ENCODE assay signal across 9 cellular contexts in genomic region chr15:78077860-78078187, GRCh38. TPM values are rescaled to one million over a fixed set of nuclear protein-coding genes. Genes with fewer than 3 reads are reported as not detected.
DNase-seq lines count a peak whose midpoint lies in the region; ATAC-seq, FAIRE-seq and TF ChIP-seq lines count a peak whose summit lies in the region.
"Had no signal": no experiment of that assay in that cellular context is flagged by ENCODE, and none has a peak within 500 bp of the region (broad histone marks: within the 10 kb centered on the region; RNA-seq: fewer than 3 reads in every experiment).

No MANE protein-coding gene starts in this region.

- peaks cover 41% of the 10 kb centered on the region for H3K4me1 Mint-ChIP-seq in CD8-positive, alpha-beta T cell (ENCODE audit: low read depth)

- peak; percentile 19 for ATAC-seq in CD8-positive, alpha-beta T cell
- no peak for ATAC-seq in HG03457 (IDR thresholded peaks at IDR 0.05; ENCODE audit: unreplicated experiment)

- peaks cover 11% of the 10 kb centered on the region for H3K36me3 Mint-ChIP-seq in CD8-positive, alpha-beta T cell

- TF ChIP-seq CTCF in CD8-positive, alpha-beta T cell (IDR thresholded peaks at IDR 0.05): no peak
- TF ChIP-seq CTCF in brain microvascular endothelial cell (IDR thresholded peaks at IDR 0.05; ENCODE audit: low read depth, low read length, missing control alignments): no peak

- FAIRE-seq in urothelium cell line (lab: Jason Lieb, UNC): no peak

- H3K4me3 ChIP-seq in CD8-positive, alpha-beta T cell (ENCODE audit: low read depth, low read length): peak overlapping the region; percentile 83
- peak overlapping the region; percentile 89 for H3K4me3 ChIP-seq in brain microvascular endothelial cell (ENCODE audit: low read depth, low read length)
- peak overlapping the region; percentile 80 for H3K4me3 ChIP-seq in mononuclear cell (ENCODE audit: low read length)

- H3K4me1 ChIP-seq in CD8-positive, alpha-beta T cell (ENCODE audit: insufficient read depth, low read length): peaks cover 29% of the 10 kb centered on the region
- H3K4me1 ChIP-seq in mononuclear cell (ENCODE audit: insufficient read depth, low read length): peaks cover 49% of the 10 kb centered on the region

- H3K36me3 ChIP-seq in CD8-positive, alpha-beta T cell (ENCODE audit: insufficient read depth, low read length): no peaks in the 10 kb centered on the region
- H3K36me3 ChIP-seq in brain microvascular endothelial cell (replicated peaks): no peaks in the 10 kb centered on the region

- H3K9me3 Mint-ChIP-seq in CD8-positive, alpha-beta T cell: no peaks in the 10 kb centered on the region

- H3K27ac ChIP-seq in CD8-positive, alpha-beta T cell (ENCODE audit: low read depth, low read length): peak overlapping the region; percentile 40
- H3K27ac ChIP-seq in brain microvascular endothelial cell: no peak overlapping the region

- CTCF ChIA-PET in CD8-positive, alpha-beta T cell (lab: Charles Lee): interaction anchor here (0.8 to 2.8 kb wide), 6 partner anchors 14 to 43 kb away, joined by 3 to 14 read pairs (median 3); no protein-coding TSS in a partner anchor

- POLR2A ChIA-PET in CD8-positive, alpha-beta T cell (lab: Charles Lee): interaction anchor here (1.2 to 1.5 kb wide), 3 partner anchors 16 to 43 kb away, joined by 4 to 5 read pairs (median 5); no protein-coding TSS in a partner anchor

- peak overlapping the region; percentile 94 for H3K27ac Mint-ChIP-seq in CD8-positive, alpha-beta T cell

- intact Hi-C loops in CD8-positive, alpha-beta T cell (cut with DNase I, micrococcal nuclease): loop anchor here (1.0 to 2.0 kb wide), 5 partner anchors 27 to 71 kb away; partner anchors contain the start of gene IDH3A (in 2 of the 2)

- H3K4me3 Mint-ChIP-seq in CD8-positive, alpha-beta T cell: peak overlapping the region; percentile 88

- H3K9me3 ChIP-seq in CD8-positive, alpha-beta T cell (ENCODE audit: low read length): no peaks in the 10 kb centered on the region
- no peaks in the 10 kb centered on the region for H3K9me3 ChIP-seq in mononuclear cell (ENCODE audit: low read depth, low read length)

- DNase-seq in CD8-positive, alpha-beta T cell: no peak
- DNase-seq in HT-29 (ENCODE audit: low spot score): peak; percentile 25
- DNase-seq in brain microvascular endothelial cell: no peak
- DNase-seq in stimulated activated CD4-positive, alpha-beta T cell treated with anti-CD3 and anti-CD28 coated beads, Interleukin-2, amount 100 ng/mL, for 24 hours: no peak
- no peak for DNase-seq in Ammon's horn (ENCODE audit: low spot score)
- no peak for DNase-seq in urothelium cell line (ENCODE audit: low spot score)

- in situ Hi-C loops in brain microvascular endothelial cell (cut with HindIII; ENCODE audit: low pct_ligation_motif_present, low sequenced_read_pairs): no loop called here

- H3K27me3 ChIP-seq in CD8-positive, alpha-beta T cell (ENCODE audit: insufficient read depth, low read length): no peaks in the 10 kb centered on the region
- H3K27me3 ChIP-seq in brain microvascular endothelial cell (replicated peaks) (no peaks in the 10 kb centered on the region), mononuclear cell (ENCODE audit: insufficient read depth, low read length) (no peaks in the 10 kb centered on the region)

- H3K27me3 Mint-ChIP-seq in CD8-positive, alpha-beta T cell (ENCODE audit: low read depth): no peaks in the 10 kb centered on the region

RNA-seq across cellular contexts. Expression of gene TBC1D2B, which starts 0.3 kb away (rescaled TPM):
- 100 to 1,000 TPM in 1 of 2 experiments, 10 to 100 TPM in 1; 88.7 to 101 TPM for total RNA-seq in CD8-positive, alpha-beta T cell
- total RNA-seq in HT-29 (2014; rRNA removed; shearing (Covaris generic)): 20.4 and 25.1 TPM in 2 replicates
- 38.1 TPM for total RNA-seq in mononuclear cell

RNA-seq across cellular contexts. Expression of gene SH2D7, which starts 14.5 kb away (rescaled TPM):
- total RNA-seq in CD8-positive, alpha-beta T cell: not detected
- 0.05 TPM in 1 of 2 replicates, not detected in the other for total RNA-seq in HT-29 (2014; rRNA removed; shearing (Covaris generic))
- total RNA-seq in mononuclear cell: not detected
- total RNA-seq: HT1080 had no signal

RNA-seq across cellular contexts. Expression of gene CIB2, which starts 53.4 kb away (rescaled TPM):
- total RNA-seq in CD8-positive, alpha-beta T cell: 1 to 10 TPM; 1.2 to 1.9 TPM
- total RNA-seq in HT-29 (2014; rRNA removed; shearing (Covaris generic)): 0.44 and 0.74 TPM in 2 replicates
- total RNA-seq in mononuclear cell: 1.9 TPM
